Comparison of ENCODE assay signal across 8 cellular contexts in genomic region chr16:56931769-56932587, GRCh38. TPM values are rescaled to one million over a fixed set of nuclear protein-coding genes. Genes with fewer than 3 reads are reported as not detected.
DNase-seq lines count a peak whose midpoint lies in the region; ATAC-seq and TF ChIP-seq lines count a peak whose summit lies in the region.

A gene with protein sequence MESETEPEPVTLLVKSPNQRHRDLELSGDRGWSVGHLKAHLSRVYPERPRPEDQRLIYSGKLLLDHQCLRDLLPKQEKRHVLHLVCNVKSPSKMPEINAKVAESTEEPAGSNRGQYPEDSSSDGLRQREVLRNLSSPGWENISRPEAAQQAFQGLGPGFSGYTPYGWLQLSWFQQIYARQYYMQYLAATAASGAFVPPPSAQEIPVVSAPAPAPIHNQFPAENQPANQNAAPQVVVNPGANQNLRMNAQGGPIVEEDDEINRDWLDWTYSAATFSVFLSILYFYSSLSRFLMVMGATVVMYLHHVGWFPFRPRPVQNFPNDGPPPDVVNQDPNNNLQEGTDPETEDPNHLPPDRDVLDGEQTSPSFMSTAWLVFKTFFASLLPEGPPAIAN (plus strand): TSS chr16:56932142. CDS start chr16:56932245, 103 bp downstream.

- TF ChIP-seq POLR2A in lower leg skin (IDR thresholded peaks at IDR 0.05), result peak in 1 of 2 donors; percentile 85

- peak; percentile 99 for DNase-seq in CD4-positive, CD25-positive, alpha-beta regulatory T cell
- DNase-seq in NCI-H82 treated with DMSO at 0.1 percent for 48 hours (lab: John Stamatoyannopoulos, UW; ENCODE audit: unreplicated experiment) (peak; percentile 87), dorsolateral prefrontal cortex (peak; percentile 99 to 100 (median 100)), lower leg skin (ENCODE audit: low spot score in 2 of 2) (peak; percentile 98 to 100)
- DNase-seq in activated CD4-positive, alpha-beta memory T cell treated with anti-CD3 and anti-CD28 coated beads for 36 hours, result peak; percentile 100
- DNase-seq in stimulated activated CD4-positive, alpha-beta T cell treated with anti-CD3 and anti-CD28 coated beads, Interleukin-4, amount 100 ng/mL, for 48 hours (ENCODE audit: low read depth in 2 of 2), result peak; percentile 97 to 98

- POLR2A ChIA-PET in activated CD4-positive, alpha-beta memory T cell treated with anti-CD3 and anti-CD28 coated beads for 36 hours (lab: Charles Lee), result interaction anchor here (0.5 to 4.7 kb wide), 19 partner anchors 7 to 254 kb away, joined by 3 to 54 read pairs (median 4); partner anchors contain the start of genes NLRC5, PSME3IP1 and RSPRY1

- 0 to 1% methylated on average over 24 to 25 of the region's 86 CpGs for WGBS in lower leg skin, 2 donors

- H3K27me3 ChIP-seq in CD4-positive, CD25-positive, alpha-beta regulatory T cell (ENCODE audit: control insufficient read depth, insufficient read depth, low read length), result no peaks in the 10 kb centered on the region
- no peaks in the 10 kb centered on the region for H3K27me3 ChIP-seq in dorsolateral prefrontal cortex

- H3K27ac ChIP-seq in CD4-positive, CD25-positive, alpha-beta regulatory T cell (ENCODE audit: insufficient read depth, low read length, poor library complexity, severe bottlenecking), result peak within 1 kb of the TSS; percentile 89
- H3K27ac ChIP-seq in dorsolateral prefrontal cortex, result peak within 1 kb of the TSS; percentile 90 to 100 (median 98)

- peak within 1 kb of the TSS; percentile 95 to 98 (median 98) for H3K27ac Mint-ChIP-seq in CD4-positive, CD25-positive, alpha-beta regulatory T cell
- H3K27ac Mint-ChIP-seq in activated CD4-positive, alpha-beta memory T cell treated with anti-CD3 and anti-CD28 coated beads for 36 hours, result peak within 1 kb of the TSS; percentile 98

- CTCF ChIA-PET in activated CD4-positive, alpha-beta memory T cell treated with anti-CD3 and anti-CD28 coated beads for 36 hours (lab: Charles Lee), result interaction anchor here (1.0 to 2.2 kb wide), 3 partner anchors 32 to 64 kb away, joined by 3 to 11 read pairs (median 6); partner anchors contain the start of gene NLRC5

- H3K4me3 Mint-ChIP-seq in CD4-positive, CD25-positive, alpha-beta regulatory T cell, result peak within 1 kb of the TSS; percentile 94 to 99 (median 99)
- H3K4me3 Mint-ChIP-seq in activated CD4-positive, alpha-beta memory T cell treated with anti-CD3 and anti-CD28 coated beads for 36 hours, result peak within 1 kb of the TSS; percentile 98

- H3K4me1 ChIP-seq in CD4-positive, CD25-positive, alpha-beta regulatory T cell (ENCODE audit: control insufficient read depth, insufficient read depth, low read length, poor library complexity, severe bottlenecking), result peaks cover 43% of the 10 kb centered on the region

- TF ChIP-seq CTCF in dorsolateral prefrontal cortex (IDR thresholded peaks at IDR 0.05 in 54 of 56, conservative IDR thresholded peaks at IDR 0.05 in 2 of 56; ENCODE audit: low read depth in 1 of 56, partially characterized antibody in 56 of 56) (peak in 36 of 56 donors; percentile 10 to 55 (median 35)), lower leg skin (IDR thresholded peaks at IDR 0.05) (peak in 1 of 3 donors; percentile 59)

- H3K4me3 ChIP-seq in CD4-positive, CD25-positive, alpha-beta regulatory T cell (ENCODE audit: low read depth, low read length), result peak within 1 kb of the TSS; percentile 99
- H3K4me3 ChIP-seq in dorsolateral prefrontal cortex (peak within 1 kb of the TSS; percentile 70 to 100 (median 98)), lower leg skin (ENCODE audit: low read depth, poor library complexity, severe bottlenecking) (peak within 1 kb of the TSS; percentile 99)

- H3K36me3 Mint-ChIP-seq in CD4-positive, CD25-positive, alpha-beta regulatory T cell, result peaks cover 21% of the 10 kb centered on the region
- H3K36me3 Mint-ChIP-seq in activated CD4-positive, alpha-beta memory T cell treated with anti-CD3 and anti-CD28 coated beads for 36 hours, result peaks cover 49% of the 10 kb centered on the region

- H3K27me3 Mint-ChIP-seq in CD4-positive, CD25-positive, alpha-beta regulatory T cell, result peaks cover 5% of the 10 kb centered on the region
- no peaks in the 10 kb centered on the region for H3K27me3 Mint-ChIP-seq in activated CD4-positive, alpha-beta memory T cell treated with anti-CD3 and anti-CD28 coated beads for 36 hours

- H3K9me3 ChIP-seq in CD4-positive, CD25-positive, alpha-beta regulatory T cell (ENCODE audit: control insufficient read depth in 2 of 2, low read length in 2 of 2), result no peaks in the 10 kb centered on the region

- peaks cover 20 to 45% (median 29%) of the 10 kb centered on the region in 4 donors for H3K4me1 Mint-ChIP-seq in CD4-positive, CD25-positive, alpha-beta regulatory T cell
- H3K4me1 Mint-ChIP-seq in activated CD4-positive, alpha-beta memory T cell treated with anti-CD3 and anti-CD28 coated beads for 36 hours (ENCODE audit: low read depth), result peaks cover 35% of the 10 kb centered on the region

- peaks cover 22% of the 10 kb centered on the region for H3K36me3 ChIP-seq in CD4-positive, CD25-positive, alpha-beta regulatory T cell (ENCODE audit: control insufficient read depth, insufficient read depth, low read length)

- intact Hi-C loops in activated CD4-positive, alpha-beta memory T cell treated with anti-CD3 and anti-CD28 coated beads for 36 hours (cut with micrococcal nuclease), result loop anchor here (1.0 to 5.0 kb wide), 4 partner anchors 13 to 480 kb away; partner anchors contain the start of genes NUDT21, NUP93 and OGFOD1
- intact Hi-C loops in dorsolateral prefrontal cortex (cut with DNase I), result loop anchor here (2.0 to 10.0 kb wide), 4 partner anchors 57 to 255 kb away; partner anchors contain the start of genes SLC12A3 (in 2 of the 2), NLRC5 (in 1 of the 2), PSME3IP1 (in 1 of the 2) and RSPRY1 (in 1 of the 2)
- intact Hi-C loops in lower leg skin (cut with DNase I; ENCODE audit: low total_unique reads), result no loop called here

- H3K9me3 Mint-ChIP-seq in CD4-positive, CD25-positive, alpha-beta regulatory T cell, result no peaks in the 10 kb centered on the region
- H3K9me3 Mint-ChIP-seq in activated CD4-positive, alpha-beta memory T cell treated with anti-CD3 and anti-CD28 coated beads for 36 hours, result no peaks in the 10 kb centered on the region

- ATAC-seq in CD4-positive, CD25-positive, alpha-beta regulatory T cell (ENCODE audit: low read depth in 2 of 2), result peak; percentile 97 to 98
- peak; percentile 80 for ATAC-seq in GM19438 (IDR thresholded peaks at IDR 0.05; ENCODE audit: low read depth, unreplicated experiment)
- ATAC-seq in HG03575 (IDR thresholded peaks at IDR 0.05; ENCODE audit: extremely low read depth, insufficient number of reproducible peaks, low FRiP score, unreplicated experiment), result peak; percentile 59

RNA-seq across cellular contexts. Expression of the gene that starts here (rescaled TPM):
- 454 TPM for total RNA-seq in CD4-positive, CD25-positive, alpha-beta regulatory T cell
- 100 to 1,000 TPM; 133 to 174 (median 144) TPM for polyA plus RNA-seq in CD4-positive, CD25-positive, alpha-beta regulatory T cell
- 100 to 1,000 TPM; 159 TPM for total RNA-seq in activated CD4-positive, alpha-beta memory T cell treated with anti-CD3 and anti-CD28 coated beads for 36 hours
- 100 to 1,000 TPM in 100 of 120 experiments, 10 to 100 TPM in 20; 76.8 to 213 (median 118) TPM for total RNA-seq in dorsolateral prefrontal cortex
- total RNA-seq in lower leg skin, result 100 to 1,000 TPM; 136 to 165 (median 158) TPM

Comparison
In these comparisons a context has a peak if more than half of its experiments do, and no peak if none do; other contexts are left out.
1. Peak in every context shown above with its lines: DNase-seq, ATAC-seq, H3K4me3 ChIP-seq and H3K27ac ChIP-seq.